8 cellular contexts compared by ENCODE assay signal in genomic region chr6:28336284-28337024, GRCh38. TPM values are rescaled to one million over a fixed set of nuclear protein-coding genes. Genes with fewer than 3 reads are reported as not detected.
DNase-seq lines count a peak whose midpoint lies in the region; ATAC-seq and TF ChIP-seq lines count a peak whose summit lies in the region.

No MANE protein-coding gene starts in this region.

- no peak for TF ChIP-seq RAD21 in HCT116 (IDR thresholded peaks at IDR 0.05; ENCODE audit: low read depth)

- no peaks in the 10 kb centered on the region for H3K9me3 Mint-ChIP-seq in immature natural killer cell
- H3K9me3 Mint-ChIP-seq in stimulated activated naive CD8-positive, alpha-beta T cell treated with anti-CD3 and anti-CD28 coated beads, Interleukin-15, amount 100 ng/mL, for 72 hours = peaks cover 15 to 16% of the 10 kb centered on the region in 2 donors

- no peaks in the 10 kb centered on the region for H3K27me3 ChIP-seq in HCT116 (ENCODE audit: insufficient read depth, low read length)

- peaks cover 5% of the 10 kb centered on the region; the same call in 1 of the 2 replicates for H3K79me2 ChIP-seq in HCT116 (ENCODE audit: insufficient read depth, low read length)

- ATAC-seq in HCT116 = 0 out of 2 replicates have a peak, but pooled peaks have one; percentile 8
- ATAC-seq in stimulated activated naive CD8-positive, alpha-beta T cell treated with anti-CD3 and anti-CD28 coated beads, Interleukin-15, amount 100 ng/mL, for 72 hours = peak; percentile 37

- peaks cover 0 to 5% (median 5%) of the 10 kb centered on the region in 3 donors for H3K36me3 Mint-ChIP-seq in immature natural killer cell

- peak overlapping the region; percentile 77 for H3K27ac ChIP-seq in HCT116 (ENCODE audit: low read depth, low read length)

- no peak overlapping the region for H3K4me3 Mint-ChIP-seq in immature natural killer cell
- H3K4me3 Mint-ChIP-seq in stimulated activated naive CD8-positive, alpha-beta T cell treated with anti-CD3 and anti-CD28 coated beads, Interleukin-15, amount 100 ng/mL, for 72 hours = no peak overlapping the region

- no TSS peak for BruUV-seq in HCT116 (replicated peaks; lab: Mats Ljungman, UMichigan)

- H3K36me3 ChIP-seq in HCT116 (ENCODE audit: control insufficient read depth in 1 of 2, insufficient read depth in 2 of 2, low read length in 2 of 2) = no peaks in the 10 kb centered on the region

- H3K4me3 ChIP-seq in HCT116 (replicated peaks in 1 of 2; ENCODE audit: low read depth in 1 of 2, low read length in 2 of 2) (peak overlapping the region; percentile 72 to 77), astrocyte of the cerebellum (ENCODE audit: low read depth, low read length) (peak overlapping the region; percentile 52)

- H3K4me1 ChIP-seq in HCT116 (ENCODE audit: control insufficient read depth in 1 of 2, insufficient read depth in 2 of 2, low read length in 2 of 2) = peaks cover 13 to 19% of the 10 kb centered on the region in 2 experiments; a peak in 3 of 4 replicates

- H3K27me3 Mint-ChIP-seq in immature natural killer cell (ENCODE audit: low read depth in 3 of 3) = peaks cover 0 to 8% (median 3%) of the 10 kb centered on the region in 3 donors
- H3K27me3 Mint-ChIP-seq in stimulated activated naive CD8-positive, alpha-beta T cell treated with anti-CD3 and anti-CD28 coated beads, Interleukin-15, amount 100 ng/mL, for 72 hours = no peaks in the 10 kb centered on the region

- DNase-seq in NCI-H748 (lab: John Stamatoyannopoulos, UW; ENCODE audit: unreplicated experiment) (peak; percentile 61), NCI-H748 treated with DMSO at 0.1 percent for 48 hours (lab: John Stamatoyannopoulos, UW) (no peak), HCT116 (ENCODE audit: low read depth, low spot score) (no peak), NCI-H510A (lab: John Stamatoyannopoulos, UW) (peak; percentile 10), astrocyte of the cerebellum (ENCODE audit: low read depth) (no peak), immature natural killer cell (peak; percentile 53 to 61 (median 57)), DMS114 treated with DMSO at 0.1 percent for 48 hours (lab: John Stamatoyannopoulos, UW; ENCODE audit: unreplicated experiment) (no peak)
- DNase-seq in stimulated activated naive CD8-positive, alpha-beta T cell treated with anti-CD3 and anti-CD28 coated beads, Interleukin-15, amount 100 ng/mL, for 72 hours = peak; percentile 18 to 19

- POLR2A ChIA-PET in HCT116 (lab: Charles Lee) = interaction anchor here (1.0 to 2.0 kb wide), 6 partner anchors 12 to 500 kb away, joined by 4 to 14 read pairs (median 6); partner anchors contain the start of gene ZKSCAN3

- H3K9me3 ChIP-seq in HCT116 (ENCODE audit: control insufficient read depth in 1 of 2, insufficient read depth in 1 of 2, low read depth in 1 of 2, low read length in 2 of 2) = 0 out of 4 replicates have a peak, but pooled peaks cover 4 to 6% of the 10 kb centered on the region in 2 experiments

- RAD21 ChIA-PET in HCT116 (lab: Charles Lee; ENCODE audit: low non-redundant PET in 1 of 2, low total read pairs in 2 of 2, uncharacterized antibody in 2 of 2, unreplicated experiment in 2 of 2) = no interaction called here

- no peaks in the 10 kb centered on the region for H3K9me2 ChIP-seq in HCT116 (ENCODE audit: insufficient read depth)

- CTCF ChIA-PET in HCT116 (lab: Charles Lee) = no interaction called here

- peak overlapping the region; percentile 83 for H2AFZ ChIP-seq in HCT116 (ENCODE audit: low read depth, low read length, poor library complexity, severe bottlenecking)

- TF ChIP-seq CTCF in HCT116 (IDR thresholded peaks at IDR 0.05 in 2 of 3, conservative IDR thresholded peaks at IDR 0.05 in 1 of 3; ENCODE audit: borderline replicate concordance in 1 of 3, insufficient read depth in 1 of 3, low read depth in 2 of 3, low read length in 2 of 3) = no peak
- no peak for TF ChIP-seq CTCF in astrocyte of the cerebellum (IDR thresholded peaks at IDR 0.05; ENCODE audit: low read depth, low read length, missing control alignments)

- no peak overlapping the region for H3K27ac Mint-ChIP-seq in immature natural killer cell
- H3K27ac Mint-ChIP-seq in stimulated activated naive CD8-positive, alpha-beta T cell treated with anti-CD3 and anti-CD28 coated beads, Interleukin-15, amount 100 ng/mL, for 72 hours = no peak overlapping the region

- no peaks in the 10 kb centered on the region for H4K20me1 ChIP-seq in HCT116 (ENCODE audit: insufficient read depth)

- intact Hi-C loops in HCT116 (cut with micrococcal nuclease) = loop anchor here (5.0 kb wide), 1 partner anchor 69 kb away; the partner anchor contains the start of gene ZSCAN26

- H3K4me1 Mint-ChIP-seq in immature natural killer cell = peaks cover 0 to 7% of the 10 kb centered on the region in 2 donors
- peaks cover 17% of the 10 kb centered on the region for H3K4me1 Mint-ChIP-seq in stimulated activated naive CD8-positive, alpha-beta T cell treated with anti-CD3 and anti-CD28 coated beads, Interleukin-15, amount 100 ng/mL, for 72 hours

- H3K9ac ChIP-seq in HCT116 (ENCODE audit: low read length) = peak overlapping the region; percentile 78

- H3K4me2 ChIP-seq in HCT116 (ENCODE audit: low read length) = peak overlapping the region; percentile 85

- no peak for TF ChIP-seq POLR2A in HCT116 (IDR thresholded peaks at IDR 0.05; ENCODE audit: borderline replicate concordance, extremely low read depth, insufficient read depth, insufficient read length)

- in situ Hi-C loops in astrocyte of the cerebellum (cut with HindIII; ENCODE audit: low sequenced_read_pairs) = no loop called here

TF ChIP-seq in HCT116, 20 proteins besides CTCF, POLR2A, EP300 and RAD21 (continues in another document):
- TF ChIP-seq JUND (IDR thresholded peaks at IDR 0.05) = no peak
- no peak for TF ChIP-seq FOSL1 (IDR thresholded peaks at IDR 0.05; ENCODE audit: low read depth)
- no peak for TF ChIP-seq SRF (IDR thresholded peaks at IDR 0.05; ENCODE audit: low read depth)
- TF ChIP-seq, protein P1, sequence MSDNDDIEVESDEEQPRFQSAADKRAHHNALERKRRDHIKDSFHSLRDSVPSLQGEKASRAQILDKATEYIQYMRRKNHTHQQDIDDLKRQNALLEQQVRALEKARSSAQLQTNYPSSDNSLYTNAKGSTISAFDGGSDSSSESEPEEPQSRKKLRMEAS (IDR thresholded peaks at IDR 0.05) = no peak
- no peak for TF ChIP-seq TCF7L2 (IDR thresholded peaks at IDR 0.05; ENCODE audit: borderline replicate concordance, extremely low read depth, insufficient read depth, insufficient read length)
- no peak for TF ChIP-seq CBX3 (IDR thresholded peaks at IDR 0.05; ENCODE audit: low read depth)
- TF ChIP-seq, protein P2, sequence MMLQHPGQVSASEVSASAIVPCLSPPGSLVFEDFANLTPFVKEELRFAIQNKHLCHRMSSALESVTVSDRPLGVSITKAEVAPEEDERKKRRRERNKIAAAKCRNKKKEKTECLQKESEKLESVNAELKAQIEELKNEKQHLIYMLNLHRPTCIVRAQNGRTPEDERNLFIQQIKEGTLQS (IDR thresholded peaks at IDR 0.05) = no peak
- no peak for TF ChIP-seq SIN3A (IDR thresholded peaks at IDR 0.05; ENCODE audit: low read depth)
- TF ChIP-seq, protein P3, sequence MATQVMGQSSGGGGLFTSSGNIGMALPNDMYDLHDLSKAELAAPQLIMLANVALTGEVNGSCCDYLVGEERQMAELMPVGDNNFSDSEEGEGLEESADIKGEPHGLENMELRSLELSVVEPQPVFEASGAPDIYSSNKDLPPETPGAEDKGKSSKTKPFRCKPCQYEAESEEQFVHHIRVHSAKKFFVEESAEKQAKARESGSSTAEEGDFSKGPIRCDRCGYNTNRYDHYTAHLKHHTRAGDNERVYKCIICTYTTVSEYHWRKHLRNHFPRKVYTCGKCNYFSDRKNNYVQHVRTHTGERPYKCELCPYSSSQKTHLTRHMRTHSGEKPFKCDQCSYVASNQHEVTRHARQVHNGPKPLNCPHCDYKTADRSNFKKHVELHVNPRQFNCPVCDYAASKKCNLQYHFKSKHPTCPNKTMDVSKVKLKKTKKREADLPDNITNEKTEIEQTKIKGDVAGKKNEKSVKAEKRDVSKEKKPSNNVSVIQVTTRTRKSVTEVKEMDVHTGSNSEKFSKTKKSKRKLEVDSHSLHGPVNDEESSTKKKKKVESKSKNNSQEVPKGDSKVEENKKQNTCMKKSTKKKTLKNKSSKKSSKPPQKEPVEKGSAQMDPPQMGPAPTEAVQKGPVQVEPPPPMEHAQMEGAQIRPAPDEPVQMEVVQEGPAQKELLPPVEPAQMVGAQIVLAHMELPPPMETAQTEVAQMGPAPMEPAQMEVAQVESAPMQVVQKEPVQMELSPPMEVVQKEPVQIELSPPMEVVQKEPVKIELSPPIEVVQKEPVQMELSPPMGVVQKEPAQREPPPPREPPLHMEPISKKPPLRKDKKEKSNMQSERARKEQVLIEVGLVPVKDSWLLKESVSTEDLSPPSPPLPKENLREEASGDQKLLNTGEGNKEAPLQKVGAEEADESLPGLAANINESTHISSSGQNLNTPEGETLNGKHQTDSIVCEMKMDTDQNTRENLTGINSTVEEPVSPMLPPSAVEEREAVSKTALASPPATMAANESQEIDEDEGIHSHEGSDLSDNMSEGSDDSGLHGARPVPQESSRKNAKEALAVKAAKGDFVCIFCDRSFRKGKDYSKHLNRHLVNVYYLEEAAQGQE (IDR thresholded peaks at IDR 0.05; ENCODE audit: low read depth) = no peak
- TF ChIP-seq ZBTB33 (IDR thresholded peaks at IDR 0.05; ENCODE audit: extremely low read depth, insufficient replicate concordance, low read length) = no peak
- no peak for TF ChIP-seq EGR1 (IDR thresholded peaks at IDR 0.05; ENCODE audit: low read depth)

RNA-seq across cellular contexts. Expression of gene ZSCAN31, which starts 0.5 kb away (rescaled TPM):
- 10.1 TPM for total RNA-seq in HCT116 (2021; ENCODE audit: unreplicated experiment)
- 7.1 and 7.4 TPM in 2 replicates for polyA plus RNA-seq in HCT116 (2012)
- 1 to 10 TPM in 2 of 3 donors, not detected in 1; 1.5 to 2.3 TPM for polyA plus RNA-seq in immature natural killer cell

RNA-seq across cellular contexts. Expression of gene ZKSCAN3, which starts 13.3 kb away (rescaled TPM):
- total RNA-seq in HCT116 (2021; ENCODE audit: unreplicated experiment) = 11.2 TPM
- 2.9 and 3.6 TPM in 2 replicates for polyA plus RNA-seq in HCT116 (2012)
- 1 to 10 TPM; 1.0 to 4.7 (median 2.0) TPM for polyA plus RNA-seq in immature natural killer cell

RNA-seq across cellular contexts. Expression of gene PGBD1, which starts 55.1 kb away (rescaled TPM):
- total RNA-seq in HCT116 (2021; ENCODE audit: unreplicated experiment) = 3.6 TPM
- 1.5 and 2.1 TPM in 2 replicates for polyA plus RNA-seq in HCT116 (2012)
- polyA plus RNA-seq in immature natural killer cell = 1 to 10 TPM in 1 of 3 donors, under 1 TPM in 2; 0.46 to 1.7 (median 0.60) TPM

Comparison
In these comparisons a context has a peak if more than half of its experiments do, and no peak if none do; other contexts are left out.
1. DNase-seq: peak in NCI-H748 (single experiment), NCI-H510A (single experiment), immature natural killer cell (3 of 3) and stimulated activated naive CD8-positive, alpha-beta T cell treated with anti-CD3 and anti-CD28 coated beads, Interleukin-15, amount 100 ng/mL, for 72 hours (2 of 2); none in NCI-H748 treated with DMSO at 0.1 percent for 48 hours (single experiment), HCT116 (single experiment), astrocyte of the cerebellum (single experiment) and DMS114 treated with DMSO at 0.1 percent for 48 hours (single experiment).